Comparison of ENCODE assay signal across 38 cellular contexts in the genomic region with DNA sequence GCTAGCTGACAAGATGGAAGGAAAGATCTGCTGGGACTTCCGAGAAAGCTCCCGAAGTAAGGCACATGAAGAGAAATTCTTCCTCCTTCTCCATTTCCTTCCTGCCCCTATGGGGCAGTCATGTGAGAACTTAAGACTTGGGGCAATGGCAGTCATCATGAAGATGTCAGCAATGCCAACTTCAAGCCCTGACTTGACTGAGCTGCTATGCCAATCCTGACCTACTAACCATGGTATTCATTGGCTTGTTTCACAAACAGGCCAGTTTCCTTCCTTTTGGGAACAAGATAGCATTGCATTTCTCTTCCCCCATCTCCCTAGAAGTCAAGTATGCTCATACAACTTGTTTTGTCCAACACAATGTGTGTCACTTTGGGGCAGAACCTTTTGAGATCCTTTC. TPM values are rescaled to one million over a fixed set of nuclear protein-coding genes. Genes with fewer than 3 reads are reported as not detected.
"Had no signal": no experiment of that assay in that cellular context is flagged by ENCODE, and none has a peak within 500 bp of the region (broad histone marks: within the 10 kb centered on the region; RNA-seq: fewer than 3 reads in every experiment).

No MANE protein-coding gene starts in this region.

- H3K27me3 Mint-ChIP-seq: activated B cell treated with CpG ODN at 0.5 μM for 24 hours; activated CD4-positive, alpha-beta memory T cell treated with anti-CD3 and anti-CD28 coated beads for 36 hours; activated CD4-positive, alpha-beta T cell treated with anti-CD3 and anti-CD28 coated beads, Interleukin-2, amount 10 ng/mL, durations not matched to agents 24 days and 14 days; activated T-helper 17 cell treated with anti-CD3 and anti-CD28 coated beads, Interleukin-2, amount 50 U/mL, for 72 hours; brain; central memory CD8-positive, alpha-beta T cell had no signal

- H3K4me1 ChIP-seq: ascending aorta had no signal

- H3K9me3 ChIP-seq: ascending aorta had no signal

- FAIRE-seq: TTC549 had no signal

- H3K4me3 ChIP-seq: ascending aorta, cardiac muscle cell had no signal

- H3K27ac ChIP-seq: ascending aorta, cardiac muscle cell, VCaP had no signal

- DNase-seq: activated B cell treated with CpG ODN at 0.5 μM for 24 hours; activated CD4-positive, alpha-beta memory T cell treated with anti-CD3 and anti-CD28 coated beads for 36 hours; activated CD4-positive, alpha-beta T cell treated with anti-CD3 and anti-CD28 coated beads for 4 hours; activated CD4-positive, alpha-beta T cell treated with anti-CD3 and anti-CD28 coated beads, Interleukin-2, amount 10 ng/mL, durations not matched to agents 24 days and 14 days; activated CD4-positive, alpha-beta T cell treated with anti-CD3 and anti-CD28 coated beads, Interleukin-2, amount 50 U/mL, for 1 hour; activated CD4-positive, alpha-beta T cell treated with anti-CD3 and anti-CD28 coated beads, Interleukin-2, amount 50 U/mL, for 4 hours; activated CD4-positive, CD25-positive, alpha-beta regulatory T cell treated with anti-CD3 and anti-CD28 coated beads, Interleukin-2, amount 50 U/mL, for 72 hours; activated CD8-positive, alpha-beta memory T cell treated with anti-CD3 and anti-CD28 coated beads, Interleukin-2, amount 50 U/mL, for 4 hours; activated CD8-positive, alpha-beta T cell treated with anti-CD3 and anti-CD28 coated beads for 36 hours; activated effector memory CD4-positive, alpha-beta T cell treated with anti-CD3 and anti-CD28 coated beads, Interleukin-2, amount 50 U/mL, for 16 hours; activated gamma-delta T cell treated with Interleukin-2 at 50 U/mL for 16 hours; activated naive CD4-positive, alpha-beta T cell; activated naive CD4-positive, alpha-beta T cell treated with anti-CD3 and anti-CD28 coated beads for 36 hours; activated naive CD4-positive, alpha-beta T cell treated with anti-CD3 and anti-CD28 coated beads, Interleukin-2, amount 50 U/mL, for 16 hours; activated naive CD8-positive, alpha-beta T cell treated with anti-CD3 and anti-CD28 coated beads for 36 hours; activated T-cell treated with anti-CD3 and anti-CD28 coated beads for 4 hours; activated T-cell treated with anti-CD3 and anti-CD28 coated beads, Interleukin-2, amount 50 U/mL, for 1 hour; activated T-cell treated with anti-CD3 and anti-CD28 coated beads, Interleukin-2, amount 50 U/mL, for 4 hours; activated T-cell treated with anti-CD3 and anti-CD28 coated beads, Interleukin-2, amount 50 U/mL, for 72 hours; amygdala; anterior cingulate cortex; caudate nucleus; SW 1271; T-helper 1 cell; T-helper 2 cell; T-helper 9 cell had no signal

- H3K36me3 Mint-ChIP-seq: activated CD4-positive, alpha-beta memory T cell treated with anti-CD3 and anti-CD28 coated beads for 36 hours; activated naive CD4-positive, alpha-beta T cell treated with anti-CD3 and anti-CD28 coated beads, Interleukin-2, amount 50 U/mL, for 72 hours; activated naive CD8-positive, alpha-beta T cell treated with anti-CD3 and anti-CD28 coated beads for 36 hours; brain had no signal

- H3K9me3 Mint-ChIP-seq: activated CD4-positive, alpha-beta memory T cell treated with anti-CD3 and anti-CD28 coated beads for 36 hours; activated CD4-positive, alpha-beta T cell treated with anti-CD3 and anti-CD28 coated beads, Interleukin-2, amount 10 ng/mL, durations not matched to agents 24 days and 14 days; activated CD8-positive, alpha-beta T cell treated with anti-CD3 and anti-CD28 coated beads for 36 hours; activated naive CD4-positive, alpha-beta T cell treated with anti-CD3 and anti-CD28 coated beads for 36 hours; activated naive CD8-positive, alpha-beta T cell treated with anti-CD3 and anti-CD28 coated beads for 36 hours; activated T-helper 1 cell treated with anti-CD3 and anti-CD28 coated beads, Interleukin-12 subunit alpha, Interleukin-12 subunit beta, Interleukin-2, Interleukin-4 antibody, amounts not matched to agents 30 ng/mL and 10 ng/mL and 1 ng/mL, durations not matched to agents 14 hours and 24 hours and 36 hours; activated T-helper 17 cell treated with anti-CD3 and anti-CD28 coated beads, Interleukin-2, amount 50 U/mL, for 72 hours; T-helper 1 cell treated with Interleukin-12 subunit alpha and Interleukin-12 subunit beta and Interleukin-4 antibody, amounts not matched to agents 30 μg/mL and 1 μg/mL, for 36 hours; T-helper 2 cell treated with Interferon-gamma antibody and Interleukin-4, amounts not matched to agents 5 μg/mL and 100 μg/mL, for 36 hours had no signal

- H3K27ac Mint-ChIP-seq: activated B cell treated with CpG ODN at 0.5 μM for 24 hours; activated CD4-positive, alpha-beta memory T cell treated with anti-CD3 and anti-CD28 coated beads for 36 hours; activated CD4-positive, alpha-beta T cell treated with anti-CD3 and anti-CD28 coated beads, Interleukin-2, amount 10 ng/mL, durations not matched to agents 24 days and 14 days; activated CD8-positive, alpha-beta T cell treated with anti-CD3 and anti-CD28 coated beads for 36 hours; activated naive CD4-positive, alpha-beta T cell treated with anti-CD3 and anti-CD28 coated beads for 36 hours; activated naive CD4-positive, alpha-beta T cell treated with anti-CD3 and anti-CD28 coated beads, Interleukin-2, amount 50 U/mL, for 72 hours; activated naive CD8-positive, alpha-beta T cell treated with anti-CD3 and anti-CD28 coated beads for 36 hours; activated T-cell treated with anti-CD3 and anti-CD28 coated beads, Interleukin-2, amount 50 U/mL, for 72 hours; activated T-helper 1 cell treated with anti-CD3 and anti-CD28 coated beads, Interleukin-12 subunit alpha, Interleukin-12 subunit beta, Interleukin-2, Interleukin-4 antibody, amounts not matched to agents 30 ng/mL and 10 ng/mL and 1 ng/mL, durations not matched to agents 14 hours and 24 hours and 36 hours; activated T-helper 17 cell treated with anti-CD3 and anti-CD28 coated beads, Interleukin-2, amount 50 U/mL, for 72 hours; brain; T-helper 1 cell treated with Interleukin-12 subunit alpha and Interleukin-12 subunit beta and Interleukin-4 antibody, amounts not matched to agents 30 μg/mL and 1 μg/mL, for 36 hours; T-helper 2 cell treated with Interferon-gamma antibody and Interleukin-4, amounts not matched to agents 5 μg/mL and 100 μg/mL, for 36 hours had no signal

- H3K4me1 Mint-ChIP-seq: activated B cell treated with CpG ODN at 0.5 μM for 24 hours; activated CD4-positive, alpha-beta T cell treated with anti-CD3 and anti-CD28 coated beads, Interleukin-2, amount 10 ng/mL, durations not matched to agents 24 days and 14 days; activated naive CD8-positive, alpha-beta T cell treated with anti-CD3 and anti-CD28 coated beads for 36 hours; activated T-helper 17 cell treated with anti-CD3 and anti-CD28 coated beads, Interleukin-2, amount 50 U/mL, for 72 hours; brain; central memory CD8-positive, alpha-beta T cell had no signal

- H3K36me3 ChIP-seq: ascending aorta, cardiac muscle cell had no signal

- H3K4me3 Mint-ChIP-seq: activated B cell treated with CpG ODN at 0.5 μM for 24 hours; activated CD4-positive, alpha-beta memory T cell treated with anti-CD3 and anti-CD28 coated beads for 36 hours; activated CD4-positive, alpha-beta T cell treated with anti-CD3 and anti-CD28 coated beads, Interleukin-2, amount 10 ng/mL, durations not matched to agents 24 days and 14 days; activated CD8-positive, alpha-beta T cell treated with anti-CD3 and anti-CD28 coated beads for 36 hours; activated naive CD4-positive, alpha-beta T cell treated with anti-CD3 and anti-CD28 coated beads for 36 hours; activated naive CD8-positive, alpha-beta T cell treated with anti-CD3 and anti-CD28 coated beads for 36 hours; activated T-cell treated with anti-CD3 and anti-CD28 coated beads, Interleukin-2, amount 50 U/mL, for 4 hours; activated T-cell treated with anti-CD3 and anti-CD28 coated beads, Interleukin-2, amount 50 U/mL, for 72 hours; activated T-helper 1 cell treated with anti-CD3 and anti-CD28 coated beads, Interleukin-12 subunit alpha, Interleukin-12 subunit beta, Interleukin-2, Interleukin-4 antibody, amounts not matched to agents 30 ng/mL and 10 ng/mL and 1 ng/mL, durations not matched to agents 14 hours and 24 hours and 36 hours; activated T-helper 17 cell treated with anti-CD3 and anti-CD28 coated beads, Interleukin-2, amount 50 U/mL, for 72 hours; brain; central memory CD8-positive, alpha-beta T cell; T-helper 1 cell treated with Interleukin-12 subunit alpha and Interleukin-12 subunit beta and Interleukin-4 antibody, amounts not matched to agents 30 μg/mL and 1 μg/mL, for 36 hours; T-helper 2 cell treated with Interferon-gamma antibody and Interleukin-4, amounts not matched to agents 5 μg/mL and 100 μg/mL, for 36 hours had no signal

- H3K27me3 ChIP-seq: ascending aorta, cardiac muscle cell had no signal

RNA-seq across cellular contexts. Expression of a gene that starts 25.5 kb away (rescaled TPM):
- total RNA-seq: activated B cell treated with CpG ODN at 0.5 μM for 24 hours; activated CD4-positive, alpha-beta memory T cell treated with anti-CD3 and anti-CD28 coated beads for 36 hours; activated CD4-positive, alpha-beta T cell treated with anti-CD3 and anti-CD28 coated beads, Interleukin-2, amount 10 ng/mL, durations not matched to agents 24 days and 14 days; activated CD8-positive, alpha-beta memory T cell treated with anti-CD3 and anti-CD28 coated beads for 36 hours; activated CD8-positive, alpha-beta T cell treated with anti-CD3 and anti-CD28 coated beads for 36 hours; activated naive CD4-positive, alpha-beta T cell treated with anti-CD3 and anti-CD28 coated beads for 36 hours; activated naive CD4-positive, alpha-beta T cell treated with anti-CD3 and anti-CD28 coated beads, Interleukin-2, amount 50 U/mL, for 72 hours; activated naive CD8-positive, alpha-beta T cell treated with anti-CD3 and anti-CD28 coated beads for 36 hours; activated T-cell treated with anti-CD3 and anti-CD28 coated beads, Interleukin-2, amount 50 U/mL, for 4 hours; activated T-cell treated with anti-CD3 and anti-CD28 coated beads, Interleukin-2, amount 50 U/mL, for 72 hours; activated T-helper 1 cell treated with anti-CD3 and anti-CD28 coated beads, Interleukin-12 subunit alpha, Interleukin-12 subunit beta, Interleukin-2, Interleukin-4 antibody, amounts not matched to agents 30 ng/mL and 10 ng/mL and 1 ng/mL, durations not matched to agents 14 hours and 24 hours and 36 hours; activated T-helper 17 cell treated with anti-CD3 and anti-CD28 coated beads, Interleukin-2, amount 50 U/mL, for 72 hours; ascending aorta; cardiac muscle cell had no signal
